Comparison of ENCODE assay signal across 15 cellular contexts in genomic region chr4:73669410-73670183, GRCh38. TPM values are rescaled to one million over a fixed set of nuclear protein-coding genes. Genes with fewer than 3 reads are reported as not detected.
DNase-seq lines count a peak whose midpoint lies in the region; ATAC-seq and TF ChIP-seq lines count a peak whose summit lies in the region.
"Had no signal": no experiment of that assay in that cellular context is flagged by ENCODE, and none has a peak within 500 bp of the region (broad histone marks: within the 10 kb centered on the region; RNA-seq: fewer than 3 reads in every experiment).

No MANE protein-coding gene starts in this region.

- peak overlapping the region; percentile 89 for H2AFZ ChIP-seq in smooth muscle cell (ENCODE audit: low read depth)
- H2AFZ ChIP-seq: neural progenitor cell had no signal

- no peaks in the 10 kb centered on the region for H3K27me3 ChIP-seq in smooth muscle cell (ENCODE audit: low read depth)
- H3K27me3 ChIP-seq: neural progenitor cell had no signal

- peak; percentile 70 for DNase-seq in fibroblast of pulmonary artery (ENCODE audit: low read depth)
- DNase-seq in smooth muscle cell (lab: John Stamatoyannopoulos, UW; ENCODE audit: unreplicated experiment): no peak
- DNase-seq in activated naive CD4-positive, alpha-beta T cell (lab: John Stamatoyannopoulos, UW): no peak
- no peak for DNase-seq in NCI-H2227 treated with DMSO at 0.1 percent for 48 hours (lab: John Stamatoyannopoulos, UW)
- no peak for DNase-seq in G401 (ENCODE audit: low spot score)
- DNase-seq: activated CD4-positive, CD25-positive, alpha-beta regulatory T cell treated with anti-CD3 and anti-CD28 coated beads, Interleukin-2, amount 50 U/mL, for 72 hours; activated CD8-positive, alpha-beta memory T cell treated with anti-CD3 and anti-CD28 coated beads, Interleukin-2, amount 50 U/mL, for 4 hours; activated naive CD4-positive, alpha-beta T cell treated with anti-CD3 and anti-CD28 coated beads for 36 hours; H9; NCI-H146 had no signal

- no peak for TF ChIP-seq RAD21 in Ishikawa (IDR thresholded peaks at IDR 0.05; ENCODE audit: low read depth)

- H3K4me3 ChIP-seq in fibroblast of pulmonary artery (replicated peaks; ENCODE audit: low read depth, low read length) (no peak overlapping the region), smooth muscle cell (no peak overlapping the region)
- H3K4me3 ChIP-seq: neural progenitor cell had no signal

- peak overlapping the region; percentile 45 for H3K27ac ChIP-seq in smooth muscle cell (ENCODE audit: low read depth)
- H3K27ac ChIP-seq: C4-2B, neural progenitor cell had no signal

- WGBS in smooth muscle cell (ENCODE audit: low lambda C conversion rate): 61% methylated on average over 15 of the region's 15 CpGs

- no peak overlapping the region for H3K9ac ChIP-seq in smooth muscle cell (ENCODE audit: low read depth)
- H3K9ac ChIP-seq: neural progenitor cell had no signal

- H3K9me3 ChIP-seq in smooth muscle cell (replicated peaks; ENCODE audit: low read depth): no peaks in the 10 kb centered on the region

- no peaks in the 10 kb centered on the region for H3K4me1 ChIP-seq in smooth muscle cell (ENCODE audit: low read depth)
- H3K4me1 ChIP-seq: neural progenitor cell had no signal

- H4K20me1 ChIP-seq in smooth muscle cell (ENCODE audit: low read depth): no peaks in the 10 kb centered on the region

- TF ChIP-seq EP300 in Ishikawa (IDR thresholded peaks at IDR 0.05; ENCODE audit: borderline replicate concordance): no peak

- peaks cover 4% of the 10 kb centered on the region for H3F3A ChIP-seq in smooth muscle cell (ENCODE audit: low read depth)

- in situ Hi-C loops in G401 (cut with HindIII; ENCODE audit: low sequenced_read_pairs): no loop called here

- ATAC-seq in SK-N-SH treated with all-trans-retinoic acid at 6 μM for 48 hours: peak; percentile 67

- peak overlapping the region; percentile 79 for H3K4me2 ChIP-seq in smooth muscle cell
- H3K4me2 ChIP-seq: neural progenitor cell had no signal

- H3K36me3 ChIP-seq in smooth muscle cell (ENCODE audit: low read depth): no peaks in the 10 kb centered on the region
- H3K36me3 ChIP-seq: neural progenitor cell had no signal

- H3K79me2 ChIP-seq in smooth muscle cell (ENCODE audit: low read depth): no peaks in the 10 kb centered on the region

- TF ChIP-seq CTCF in fibroblast of pulmonary artery (IDR thresholded peaks at IDR 0.05; ENCODE audit: low read length, missing control alignments): no peak
- TF ChIP-seq CTCF in smooth muscle cell (IDR thresholded peaks at IDR 0.05; ENCODE audit: borderline replicate concordance, insufficient read depth, poor library complexity, severe bottlenecking): no peak

TF ChIP-seq in Ishikawa, 13 proteins besides CTCF, POLR2A, EP300 and RAD21:
- TF ChIP-seq EGR1 (IDR thresholded peaks at IDR 0.05): no peak
- TF ChIP-seq MAX (IDR thresholded peaks at IDR 0.05): no peak
- peak; percentile 44; the same call in 1 of the 2 replicates for TF ChIP-seq NFIC (IDR thresholded peaks at IDR 0.05)
- TF ChIP-seq TEAD4 (IDR thresholded peaks at IDR 0.05): no peak
TF ChIP-seq in Ishikawa: peak in this region for 1.

TF ChIP-seq in SK-N-SH treated with all-trans-retinoic acid at 6 μM for 48 hours, 23 proteins besides CTCF, POLR2A, EP300 and RAD21:
- TF ChIP-seq PPARA (CRISPR knock-in tag; IDR thresholded peaks at IDR 0.05; ENCODE audit: borderline replicate concordance) (no peak), TSHZ2 (CRISPR knock-in tag; IDR thresholded peaks at IDR 0.05) (no peak), ZFP3 (CRISPR knock-in tag; IDR thresholded peaks at IDR 0.05) (no peak), PATZ1 (CRISPR knock-in tag; IDR thresholded peaks at IDR 0.05; ENCODE audit: borderline replicate concordance) (no peak), POU6F1 (CRISPR knock-in tag; IDR thresholded peaks at IDR 0.05; ENCODE audit: borderline replicate concordance, low read depth) (no peak), ARNTL (CRISPR knock-in tag; IDR thresholded peaks at IDR 0.05; ENCODE audit: borderline replicate concordance, low read depth) (no peak), CSRNP3 (CRISPR knock-in tag; IDR thresholded peaks at IDR 0.05) (no peak), SNAI2 (CRISPR knock-in tag; IDR thresholded peaks at IDR 0.05) (no peak), ZC3H10 (CRISPR knock-in tag; IDR thresholded peaks at IDR 0.05) (no peak), ISL1 (CRISPR knock-in tag; IDR thresholded peaks at IDR 0.05) (no peak), CSDC2 (CRISPR knock-in tag; IDR thresholded peaks at IDR 0.05) (no peak), TOX (CRISPR knock-in tag; IDR thresholded peaks at IDR 0.05; ENCODE audit: borderline replicate concordance) (no peak), ESRRG (CRISPR knock-in tag; IDR thresholded peaks at IDR 0.05) (no peak)

RNA-seq across cellular contexts. Expression of gene RASSF6, which starts 49.4 kb away (rescaled TPM):
- 0.09 TPM in 1 of 2 replicates, not detected in the other for total RNA-seq in smooth muscle cell
- 0.28 TPM in 1 of 2 replicates, not detected in the other for polyA plus RNA-seq in smooth muscle cell
- total RNA-seq in G401 (2014; rRNA removed; shearing (Covaris generic)): not detected in 2 replicates
- total RNA-seq: activated naive CD4-positive, alpha-beta T cell treated with anti-CD3 and anti-CD28 coated beads for 36 hours; lung microvascular endothelial cell had no signal
